Comparison of ENCODE assay signal across 8 cellular contexts in genomic region chr4:70530997-70531396, GRCh38. TPM values are rescaled to one million over a fixed set of nuclear protein-coding genes. Genes with fewer than 3 reads are reported as not detected.
"Had no signal": no experiment of that assay in that cellular context is flagged by ENCODE, and none has a peak within 500 bp of the region (broad histone marks: within the 10 kb centered on the region; RNA-seq: fewer than 3 reads in every experiment).

No MANE protein-coding gene starts in this region.

- H3K4me3 ChIP-seq: GM23248, K562 had no signal

- H3K27ac ChIP-seq: GM23248 had no signal

- DNase-seq: GM23248, GOT3, H7, HCEC 1CT, IMR-90 had no signal

- ATAC-seq: K562 had no signal

RNA-seq across cellular contexts. Expression of gene AMTN, which starts 12.6 kb away (rescaled TPM):
- total RNA-seq: GM23248, H7, HT-29, IMR-90, K562 had no signal

RNA-seq across cellular contexts. Expression of gene MUC7, which starts 59.0 kb away (rescaled TPM):
- total RNA-seq: GM23248, H4, H7, HT-29, IMR-90, K562 had no signal
